ENCODE assay signal across 8 cellular contexts in genomic region chr13:48094781-48095502, GRCh38. TPM values are rescaled to one million over a fixed set of nuclear protein-coding genes. Genes with fewer than 3 reads are reported as not detected.
DNase-seq lines count a peak whose midpoint lies in the region; ATAC-seq and TF ChIP-seq lines count a peak whose summit lies in the region.

Gene MED4, minus strand, starts transcription at chr13:48095104. Its CDS starts 26 bp downstream, at chr13:48095078.

- peaks cover 26% of the 10 kb centered on the region for H3K4me1 Mint-ChIP-seq in activated T-helper 2 cell treated with anti-CD3 and anti-CD28 coated beads, Interferon-gamma antibody, Interleukin-2, Interleukin-4, amounts not matched to agents 10 μg/mL and 5 μg/mL and 100 μg/mL, durations not matched to agents 14 hours and 24 hours and 36 hours (ENCODE audit: low read depth)
- peaks cover 34 to 35% of the 10 kb centered on the region in 2 donors for H3K4me1 Mint-ChIP-seq in natural killer cell

- intact Hi-C loops in activated T-helper 2 cell treated with anti-CD3 and anti-CD28 coated beads, Interferon-gamma antibody, Interleukin-2, Interleukin-4, amounts not matched to agents 10 μg/mL and 5 μg/mL and 100 μg/mL, durations not matched to agents 14 hours and 24 hours and 36 hours (cut with micrococcal nuclease), result loop anchor here (1.0 to 5.0 kb wide), 2 partner anchors 58 to 882 kb away; partner anchors contain the start of genes FNDC3A and NUDT15
- intact Hi-C loops in natural killer cell (cut with micrococcal nuclease), result loop anchor here (2.0 kb wide), 1 partner anchor 58 kb away; the partner anchor contains the start of gene NUDT15

- H3K9me3 Mint-ChIP-seq in activated T-helper 2 cell treated with anti-CD3 and anti-CD28 coated beads, Interferon-gamma antibody, Interleukin-2, Interleukin-4, amounts not matched to agents 10 μg/mL and 5 μg/mL and 100 μg/mL, durations not matched to agents 14 hours and 24 hours and 36 hours, result peaks cover 4% of the 10 kb centered on the region
- no peaks in the 10 kb centered on the region for H3K9me3 Mint-ChIP-seq in natural killer cell

- H3K4me3 Mint-ChIP-seq in activated T-helper 2 cell treated with anti-CD3 and anti-CD28 coated beads, Interferon-gamma antibody, Interleukin-2, Interleukin-4, amounts not matched to agents 10 μg/mL and 5 μg/mL and 100 μg/mL, durations not matched to agents 14 hours and 24 hours and 36 hours (ENCODE audit: low read depth), result peak within 1 kb of the TSS; percentile 99
- H3K4me3 Mint-ChIP-seq in natural killer cell, result peak within 1 kb of the TSS; percentile 97

- H3K9me3 ChIP-seq in ES-I3 (ENCODE audit: control insufficient read depth, insufficient read depth, low read length), result no peaks in the 10 kb centered on the region

- ATAC-seq in natural killer cell, result peak; percentile 98 to 100 (median 99)

- H3K27ac Mint-ChIP-seq in activated T-helper 2 cell treated with anti-CD3 and anti-CD28 coated beads, Interferon-gamma antibody, Interleukin-2, Interleukin-4, amounts not matched to agents 10 μg/mL and 5 μg/mL and 100 μg/mL, durations not matched to agents 14 hours and 24 hours and 36 hours, result peak within 1 kb of the TSS; percentile 95
- H3K27ac Mint-ChIP-seq in natural killer cell, result peak within 1 kb of the TSS; percentile 92 to 98

- peak within 1 kb of the TSS; percentile 99 for H3K4me3 ChIP-seq in LNCaP clone FGC (ENCODE audit: low read depth, low read length)

- TF ChIP-seq CTCF in LNCaP clone FGC (IDR thresholded peaks at IDR 0.05; ENCODE audit: control insufficient read depth, extremely low read depth, insufficient read depth), result peak; percentile 92
- peak; percentile 98 for TF ChIP-seq CTCF in RWPE1 (conservative IDR thresholded peaks at IDR 0.05; ENCODE audit: low read depth)
- peak; percentile 99 for TF ChIP-seq CTCF in natural killer cell (IDR thresholded peaks at IDR 0.05)

- H3K36me3 Mint-ChIP-seq in activated T-helper 2 cell treated with anti-CD3 and anti-CD28 coated beads, Interferon-gamma antibody, Interleukin-2, Interleukin-4, amounts not matched to agents 10 μg/mL and 5 μg/mL and 100 μg/mL, durations not matched to agents 14 hours and 24 hours and 36 hours (ENCODE audit: low read depth), result peaks cover 15% of the 10 kb centered on the region
- H3K36me3 Mint-ChIP-seq in natural killer cell, result no peaks in the 10 kb centered on the region

- peaks cover 21% of the 10 kb centered on the region for H3K4me1 ChIP-seq in ES-I3 (ENCODE audit: insufficient read depth, low read length)

- H3K9ac ChIP-seq in ES-I3 (ENCODE audit: low read depth, low read length), result peak within 1 kb of the TSS; percentile 89

- peaks cover 8% of the 10 kb centered on the region for H3K27me3 Mint-ChIP-seq in activated T-helper 2 cell treated with anti-CD3 and anti-CD28 coated beads, Interferon-gamma antibody, Interleukin-2, Interleukin-4, amounts not matched to agents 10 μg/mL and 5 μg/mL and 100 μg/mL, durations not matched to agents 14 hours and 24 hours and 36 hours (ENCODE audit: low read depth)
- peaks cover 3 to 11% of the 10 kb centered on the region in 2 donors for H3K27me3 Mint-ChIP-seq in natural killer cell (ENCODE audit: low read depth in 2 of 2)

- CTCF ChIA-PET in RWPE1 (lab: Yijun Ruan, JAX), result interaction anchor here (0.6 to 1.9 kb wide), 27 partner anchors 10 to 632 kb away, joined by 3 to 16 read pairs (median 4); partner anchors contain the start of genes ITM2B and NUDT15

- H3K36me3 ChIP-seq in ES-I3 (ENCODE audit: insufficient read depth, low read length), result no peaks in the 10 kb centered on the region

- DNase-seq in H4 (ENCODE audit: low spot score) (peak; percentile 83), LNCaP clone FGC (ENCODE audit: low read depth) (peak; percentile 67), RWPE1 (ENCODE audit: low spot score) (peak; percentile 95), fibroblast of peridontal ligament (ENCODE audit: extremely low read depth) (peak; percentile 94), natural killer cell (peak; percentile 99)
- DNase-seq in activated T-helper 2 cell treated with anti-CD3 and anti-CD28 coated beads, Interferon-gamma antibody, Interleukin-2, Interleukin-4, amounts not matched to agents 10 μg/mL and 5 μg/mL and 100 μg/mL, durations not matched to agents 14 hours and 24 hours and 36 hours (ENCODE audit: low spot score), result peak; percentile 96
- peak; percentile 94 for DNase-seq in stimulated activated naive CD4-positive, alpha-beta T cell treated with Interleukin-2 at 50 U/mL for 16 hours (lab: John Stamatoyannopoulos, UW)

- peak within 1 kb of the TSS; percentile 71 for H3K27ac ChIP-seq in RWPE1

- POLR2A ChIA-PET in RWPE1 (lab: Yijun Ruan, JAX; ENCODE audit: low non-redundant PET), result interaction anchor here (0.6 to 1.2 kb wide), 2 partner anchors 47 to 94 kb away, joined by 3 to 4 read pairs; partner anchors contain the start of gene SUCLA2

RNA-seq across cellular contexts. Expression of gene MED4, which starts in this region (rescaled TPM):
- 27.1 and 27.7 TPM in 2 replicates for total RNA-seq in H4 (2014; rRNA removed; shearing (Covaris generic))
- total RNA-seq in activated T-helper 2 cell treated with anti-CD3 and anti-CD28 coated beads, Interferon-gamma antibody, Interleukin-2, Interleukin-4, amounts not matched to agents 10 μg/mL and 5 μg/mL and 100 μg/mL, durations not matched to agents 14 hours and 24 hours and 36 hours, result 56.1 and 56.3 TPM in 2 replicates
- 10 to 100 TPM; 58.2 to 59.3 (median 58.4) TPM for total RNA-seq in natural killer cell

Comparison
In these comparisons a context has a peak if more than half of its experiments do, and no peak if none do; other contexts are left out.
1. Peak in every context shown above with its lines: DNase-seq, ATAC-seq, H3K4me3 ChIP-seq and H3K27ac ChIP-seq.